ENCODE assay signal across 8 cellular contexts in the genomic region with DNA sequence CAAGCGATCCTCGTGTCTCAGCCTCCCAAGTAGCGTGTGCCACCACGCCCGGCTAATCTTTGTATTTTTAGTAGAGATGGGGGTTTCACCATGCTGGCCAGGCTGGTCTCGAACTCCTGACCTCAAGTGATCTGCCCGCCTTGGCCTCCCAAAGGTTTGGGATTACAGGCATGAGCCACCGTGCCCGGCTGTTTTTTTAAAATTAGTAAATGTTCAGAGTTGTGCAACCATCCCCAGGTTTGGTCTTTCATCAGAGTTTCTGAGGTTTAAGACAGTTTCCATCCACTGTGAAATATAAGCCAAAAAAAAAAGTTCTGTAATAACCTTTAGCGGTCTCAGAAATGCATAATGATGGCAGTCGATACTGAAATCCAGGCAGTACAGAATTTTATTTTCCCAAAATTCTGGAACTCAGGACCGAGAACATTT. TPM values are rescaled to one million over a fixed set of nuclear protein-coding genes. Genes with fewer than 3 reads are reported as not detected.
DNase-seq lines count a peak whose midpoint lies in the region; ATAC-seq and TF ChIP-seq lines count a peak whose summit lies in the region.

No MANE protein-coding gene starts in this region.

- TF ChIP-seq CTCF in Calu3 (IDR thresholded peaks at IDR 0.05; ENCODE audit: unreplicated experiment): no peak
- TF ChIP-seq CTCF in HEK293 (tag by site-specific recombination; IDR thresholded peaks at IDR 0.05): no peak
- TF ChIP-seq CTCF in RWPE1 (conservative IDR thresholded peaks at IDR 0.05; ENCODE audit: low read depth): no peak
- TF ChIP-seq CTCF in neural crest cell (conservative IDR thresholded peaks at IDR 0.05): no peak

- intact Hi-C loops in Calu3 (cut with micrococcal nuclease; ENCODE audit: unreplicated experiment) (loop anchor here (5.0 kb wide), 2 partner anchors 33 to 53 kb away; a partner anchor contains a TSS), posterior vena cava (cut with DNase I) (no loop called here)
- intact Hi-C loops in dendritic cell treated with granulocyte-macrophage colony-stimulating factor and Interleukin-4, amounts not matched to agents 40 ng/mL and 50 ng/mL, for 4 days (cut with micrococcal nuclease): loop anchor here (2.0 to 10.0 kb wide), 2 partner anchors 52 to 584 kb away; a partner anchor contains a TSS

- CTCF ChIA-PET in Calu3 (lab: Charles Lee): interaction anchor here (1.0 to 1.2 kb wide), 4 partner anchors 12 to 119 kb away, joined by 3 to 4 read pairs (median 4); no protein-coding TSS in a partner anchor
- CTCF ChIA-PET in HEK293 (lab: Yijun Ruan, JAX): interaction anchor here (0.5 kb wide), 1 partner anchor 1428 kb away, joined by 3 read pairs; no protein-coding TSS in a partner anchor
- CTCF ChIA-PET in RWPE1 (lab: Yijun Ruan, JAX): interaction anchor here (0.6 kb wide), 1 partner anchor 208 kb away, joined by 3 read pairs; no protein-coding TSS in a partner anchor

- DNase-seq in Calu3 (peak; percentile 12), RWPE1 (ENCODE audit: low spot score) (peak; percentile 35), neural crest cell (ENCODE audit: low read depth, low spot score) (no peak), NCI-H1105 (lab: John Stamatoyannopoulos, UW) (no peak), posterior vena cava (ENCODE audit: low spot score) (no peak)

- BruUV-seq in Calu3 (replicated peaks; lab: Mats Ljungman, UMichigan): no TSS peak

- ATAC-seq in GM19463 (IDR thresholded peaks at IDR 0.05; ENCODE audit: unreplicated experiment): no peak

- POLR2A ChIA-PET in HEK293 (lab: Yijun Ruan, JAX): interaction anchor here (1.1 to 1.6 kb wide), 4 partner anchors 11 to 119 kb away, joined by 3 to 6 read pairs (median 4); no protein-coding TSS in a partner anchor
- POLR2A ChIA-PET in RWPE1 (lab: Yijun Ruan, JAX; ENCODE audit: low non-redundant PET): interaction anchor here (0.6 kb wide), 1 partner anchor 36 kb away, joined by 4 read pairs; no protein-coding TSS in a partner anchor

- H3K36me3 Mint-ChIP-seq in Calu3 (ENCODE audit: insufficient read depth, unreplicated experiment): peaks cover 35% of the 10 kb centered on the region
- peaks cover 24% of the 10 kb centered on the region for H3K36me3 Mint-ChIP-seq in dendritic cell treated with granulocyte-macrophage colony-stimulating factor and Interleukin-4, amounts not matched to agents 40 ng/mL and 50 ng/mL, for 4 days (ENCODE audit: low read depth)
- peaks cover 3% of the 10 kb centered on the region for H3K36me3 Mint-ChIP-seq in neural crest cell (ENCODE audit: low read depth)

- H3K9me3 Mint-ChIP-seq in Calu3 (ENCODE audit: low read depth, unreplicated experiment) (no peaks in the 10 kb centered on the region), neural crest cell (no peaks in the 10 kb centered on the region)
- H3K9me3 Mint-ChIP-seq in dendritic cell treated with granulocyte-macrophage colony-stimulating factor and Interleukin-4, amounts not matched to agents 40 ng/mL and 50 ng/mL, for 4 days: no peaks in the 10 kb centered on the region

- peaks cover 6% of the 10 kb centered on the region for H3K4me1 Mint-ChIP-seq in Calu3 (ENCODE audit: low read depth, unreplicated experiment)
- peaks cover 39% of the 10 kb centered on the region for H3K4me1 Mint-ChIP-seq in dendritic cell treated with granulocyte-macrophage colony-stimulating factor and Interleukin-4, amounts not matched to agents 40 ng/mL and 50 ng/mL, for 4 days (ENCODE audit: low read depth)
- peaks cover 35% of the 10 kb centered on the region for H3K4me1 Mint-ChIP-seq in neural crest cell

- H3K4me3 ChIP-seq in HEK293 (ENCODE audit: low read depth, low read length): peak overlapping the region; percentile 52

- peaks cover 11 to 17% of the 10 kb centered on the region in 2 experiments; a peak in 2 of 3 replicates for H3K36me3 ChIP-seq in HEK293 (ENCODE audit: control insufficient read depth in 2 of 2, insufficient read depth in 1 of 2, low read length in 2 of 2)

- no peak overlapping the region; the same call in 1 of the 2 replicates for H3K27ac ChIP-seq in HEK293 (ENCODE audit: extremely low read depth, low read depth, low read length)
- peak overlapping the region; percentile 92 for H3K27ac ChIP-seq in RWPE1

- H3K9me3 ChIP-seq in HEK293 (ENCODE audit: control insufficient read depth, insufficient read depth, low read depth, low read length): no peaks in the 10 kb centered on the region

- peak overlapping the region; percentile 59 for H3K27ac Mint-ChIP-seq in Calu3 (ENCODE audit: unreplicated experiment)
- peak overlapping the region; percentile 91 for H3K27ac Mint-ChIP-seq in dendritic cell treated with granulocyte-macrophage colony-stimulating factor and Interleukin-4, amounts not matched to agents 40 ng/mL and 50 ng/mL, for 4 days
- H3K27ac Mint-ChIP-seq in neural crest cell (ENCODE audit: unreplicated experiment): no peak overlapping the region

- peaks cover 40% of the 10 kb centered on the region for H3K27me3 Mint-ChIP-seq in Calu3 (ENCODE audit: unreplicated experiment)
- H3K27me3 Mint-ChIP-seq in dendritic cell treated with granulocyte-macrophage colony-stimulating factor and Interleukin-4, amounts not matched to agents 40 ng/mL and 50 ng/mL, for 4 days: no peaks in the 10 kb centered on the region
- peaks cover 4% of the 10 kb centered on the region for H3K27me3 Mint-ChIP-seq in neural crest cell (ENCODE audit: low read depth)

- H3K4me3 Mint-ChIP-seq in Calu3 (ENCODE audit: low read depth, unreplicated experiment) (peak overlapping the region; percentile 68), neural crest cell (peak overlapping the region; percentile 88)
- H3K4me3 Mint-ChIP-seq in dendritic cell treated with granulocyte-macrophage colony-stimulating factor and Interleukin-4, amounts not matched to agents 40 ng/mL and 50 ng/mL, for 4 days: peak overlapping the region; percentile 75

- H3K4me1 ChIP-seq in HEK293 (ENCODE audit: control insufficient read depth, insufficient read depth, low read length): peaks cover 3% of the 10 kb centered on the region; the same call in 1 of the 2 replicates

TF ChIP-seq in HEK293, 187 proteins besides CTCF, POLR2A, EP300 and RAD21 (continues in another document):
- TF ChIP-seq, protein P1, sequence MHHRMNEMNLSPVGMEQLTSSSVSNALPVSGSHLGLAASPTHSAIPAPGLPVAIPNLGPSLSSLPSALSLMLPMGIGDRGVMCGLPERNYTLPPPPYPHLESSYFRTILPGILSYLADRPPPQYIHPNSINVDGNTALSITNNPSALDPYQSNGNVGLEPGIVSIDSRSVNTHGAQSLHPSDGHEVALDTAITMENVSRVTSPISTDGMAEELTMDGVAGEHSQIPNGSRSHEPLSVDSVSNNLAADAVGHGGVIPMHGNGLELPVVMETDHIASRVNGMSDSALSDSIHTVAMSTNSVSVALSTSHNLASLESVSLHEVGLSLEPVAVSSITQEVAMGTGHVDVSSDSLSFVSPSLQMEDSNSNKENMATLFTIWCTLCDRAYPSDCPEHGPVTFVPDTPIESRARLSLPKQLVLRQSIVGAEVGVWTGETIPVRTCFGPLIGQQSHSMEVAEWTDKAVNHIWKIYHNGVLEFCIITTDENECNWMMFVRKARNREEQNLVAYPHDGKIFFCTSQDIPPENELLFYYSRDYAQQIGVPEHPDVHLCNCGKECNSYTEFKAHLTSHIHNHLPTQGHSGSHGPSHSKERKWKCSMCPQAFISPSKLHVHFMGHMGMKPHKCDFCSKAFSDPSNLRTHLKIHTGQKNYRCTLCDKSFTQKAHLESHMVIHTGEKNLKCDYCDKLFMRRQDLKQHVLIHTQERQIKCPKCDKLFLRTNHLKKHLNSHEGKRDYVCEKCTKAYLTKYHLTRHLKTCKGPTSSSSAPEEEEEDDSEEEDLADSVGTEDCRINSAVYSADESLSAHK (tag by site-specific recombination; IDR thresholded peaks at IDR 0.05): 0 out of 2 replicates have a peak, but pooled peaks have one; percentile 23
- TF ChIP-seq ZFP3 (tag by site-specific recombination; IDR thresholded peaks at IDR 0.05; ENCODE audit: low read depth) (no peak), ZNF76 (tag by site-specific recombination; IDR thresholded peaks at IDR 0.05; ENCODE audit: borderline replicate concordance, low read depth) (no peak), HOXA7 (CRISPR knock-in tag; IDR thresholded peaks at IDR 0.05; ENCODE audit: borderline replicate concordance) (no peak), KLF10 (tag by site-specific recombination; IDR thresholded peaks at IDR 0.05) (peak; percentile 46; the same call in 1 of the 2 replicates), ZNF768 (tag by site-specific recombination; IDR thresholded peaks at IDR 0.05) (no peak), ZFP41 (tag by site-specific recombination; IDR thresholded peaks at IDR 0.05; ENCODE audit: borderline replicate concordance) (no peak), ZNF433 (tag by site-specific recombination; IDR thresholded peaks at IDR 0.05; ENCODE audit: low read depth) (no peak), ZNF600 (tag by site-specific recombination; IDR thresholded peaks at IDR 0.05) (peak; percentile 45; the same call in 1 of the 2 replicates)
- TF ChIP-seq, protein P2, sequence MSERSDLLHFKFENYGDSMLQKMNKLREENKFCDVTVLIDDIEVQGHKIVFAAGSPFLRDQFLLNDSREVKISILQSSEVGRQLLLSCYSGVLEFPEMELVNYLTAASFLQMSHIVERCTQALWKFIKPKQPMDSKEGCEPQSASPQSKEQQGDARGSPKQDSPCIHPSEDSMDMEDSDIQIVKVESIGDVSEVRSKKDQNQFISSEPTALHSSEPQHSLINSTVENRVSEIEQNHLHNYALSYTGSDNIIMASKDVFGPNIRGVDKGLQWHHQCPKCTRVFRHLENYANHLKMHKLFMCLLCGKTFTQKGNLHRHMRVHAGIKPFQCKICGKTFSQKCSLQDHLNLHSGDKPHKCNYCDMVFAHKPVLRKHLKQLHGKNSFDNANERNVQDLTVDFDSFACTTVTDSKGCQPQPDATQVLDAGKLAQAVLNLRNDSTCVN (tag by site-specific recombination; optimal IDR thresholded peaks at IDR 0.05): no peak
- TF ChIP-seq, protein P3, sequence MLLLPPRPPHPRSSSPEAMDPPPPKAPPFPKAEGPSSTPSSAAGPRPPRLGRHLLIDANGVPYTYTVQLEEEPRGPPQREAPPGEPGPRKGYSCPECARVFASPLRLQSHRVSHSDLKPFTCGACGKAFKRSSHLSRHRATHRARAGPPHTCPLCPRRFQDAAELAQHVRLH (tag by site-specific recombination; IDR thresholded peaks at IDR 0.05): 0 out of 2 replicates have a peak, but pooled peaks have one; percentile 18

RNA-seq across cellular contexts. Expression of a gene that starts 0.5 kb away (rescaled TPM):
- total RNA-seq in Calu3 (2022) (0.98 and 1.0 TPM in 2 replicates), neural crest cell (19.8 and 20.0 TPM in 2 replicates), posterior vena cava (10 to 100 TPM; 20.8 to 23.9 TPM)

RNA-seq across cellular contexts. Expression of a gene that starts 1.8 kb away (rescaled TPM):
- total RNA-seq in Calu3 (2022): 64.7 and 67.1 TPM in 2 replicates
- total RNA-seq in neural crest cell: 58.4 and 59.5 TPM in 2 replicates
- total RNA-seq in posterior vena cava: 10 to 100 TPM; 44.3 to 48.2 TPM

RNA-seq across cellular contexts. Expression of a gene that starts 52.3 kb away (rescaled TPM):
- 34.4 and 34.7 TPM in 2 replicates for total RNA-seq in Calu3 (2022)
- total RNA-seq in neural crest cell: 34.5 and 35.3 TPM in 2 replicates
- total RNA-seq in posterior vena cava: 10 to 100 TPM; 34.1 to 36.2 TPM

Comparison
In these comparisons a context has a peak if more than half of its experiments do, and no peak if none do; other contexts are left out.
1. DNase-seq: peak in Calu3 (single experiment) and RWPE1 (single experiment); none in neural crest cell (single experiment), NCI-H1105 (single experiment) and posterior vena cava (single experiment).
2. RNA of a gene that starts 0.5 kb away (total RNA-seq): 20.8 to 23.9 TPM in posterior vena cava and 19.8 to 20.0 TPM in neural crest cell; 0.98 to 1.0 TPM in Calu3; every median in the first group is over 10 times any median in the second.
3. intact Hi-C loops: an anchor here in Calu3 (5.0 kb wide) and dendritic cell treated with granulocyte-macrophage colony-stimulating factor and Interleukin-4, amounts not matched to agents 40 ng/mL and 50 ng/mL, for 4 days (2.0 to 10.0 kb wide); none called in posterior vena cava.
4. Peak in every context shown above with its lines, with median percentiles within 50 percentile points of each other: H3K4me3 Mint-ChIP-seq.